1 cellular context compared by ENCODE assay signal in genomic region chr18:12640881-12641200, GRCh38.
TF ChIP-seq lines count a peak whose summit lies in the region.

No MANE protein-coding gene starts in this region.

TF ChIP-seq in IMR-90, 13 proteins besides CTCF, POLR2A, EP300 and RAD21:
- TF ChIP-seq MAFK (IDR thresholded peaks at IDR 0.05; ENCODE audit: low read depth, low read length) (no peak), ELK1 (IDR thresholded peaks at IDR 0.05; ENCODE audit: borderline replicate concordance, low read depth, low read length) (no peak), NFE2L2 (IDR thresholded peaks at IDR 0.05; ENCODE audit: low read depth, low read length) (no peak), CEBPB (IDR thresholded peaks at IDR 0.05; ENCODE audit: low read depth, low read length) (no peak), CHD1 (IDR thresholded peaks at IDR 0.05; ENCODE audit: low read depth, low read length) (no peak), RCOR1 (IDR thresholded peaks at IDR 0.05; ENCODE audit: insufficient replicate concordance, low read length) (no peak), RFX5 (IDR thresholded peaks at IDR 0.05; ENCODE audit: low read depth, low read length) (no peak), BHLHE40 (IDR thresholded peaks at IDR 0.05; ENCODE audit: low read depth, low read length) (no peak), SMC3 (IDR thresholded peaks at IDR 0.05; ENCODE audit: low read depth, low read length) (no peak), USF2 (IDR thresholded peaks at IDR 0.05; ENCODE audit: low read depth, low read length) (no peak), MAZ (IDR thresholded peaks at IDR 0.05; ENCODE audit: borderline replicate concordance, low read depth, low read length) (no peak), MXI1 (IDR thresholded peaks at IDR 0.05; ENCODE audit: borderline replicate concordance, low read depth, low read length) (no peak), FOS (IDR thresholded peaks at IDR 0.05; ENCODE audit: low read depth, low read length) (no peak)
